Comparison of ENCODE assay signal across 8 cellular contexts in the genomic region with DNA sequence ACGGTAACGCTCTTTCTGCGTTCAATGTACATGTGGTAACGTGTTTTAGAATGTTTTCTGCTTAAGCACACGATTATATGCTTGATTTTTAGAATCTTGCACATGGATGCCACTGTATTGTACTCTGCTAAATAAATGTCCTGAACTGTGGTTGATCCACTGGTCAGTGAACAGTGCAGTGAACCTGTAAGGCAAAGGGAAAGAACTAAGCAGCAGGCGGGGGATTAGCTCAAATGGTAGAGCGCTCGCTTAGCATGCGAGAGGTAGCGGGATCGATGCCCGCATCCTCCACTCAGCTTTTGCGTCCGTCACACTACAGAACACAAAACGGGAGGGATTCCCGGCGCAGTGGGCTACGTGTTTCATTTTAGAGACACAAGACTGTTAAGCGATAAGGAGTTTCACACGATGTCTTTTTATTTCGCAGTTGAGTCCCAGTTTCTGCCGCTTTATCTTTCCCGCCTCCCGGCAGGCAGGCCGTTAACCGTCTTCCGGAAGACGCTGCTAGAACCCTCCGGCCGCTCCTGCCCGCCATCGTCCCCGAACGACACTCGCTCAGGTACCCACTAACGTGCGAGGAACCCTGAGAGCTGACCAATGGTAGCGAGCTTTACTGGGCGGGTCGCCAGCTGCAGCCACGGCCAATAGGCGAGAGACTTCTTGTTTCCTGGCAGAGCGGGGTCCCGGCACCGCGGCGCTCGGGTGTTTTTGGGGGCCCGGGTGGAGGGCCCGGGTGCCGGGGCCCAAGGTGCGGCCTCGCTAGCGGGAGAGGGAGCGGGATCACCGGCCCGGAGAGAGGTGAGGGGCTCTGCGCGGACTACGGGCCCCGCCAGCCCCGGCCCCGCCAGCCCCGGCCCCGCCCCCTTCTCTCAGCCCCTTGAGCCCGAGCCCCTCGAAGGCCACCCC. TPM values are rescaled to one million over a fixed set of nuclear protein-coding genes. Genes with fewer than 3 reads are reported as not detected.
DNase-seq lines count a peak whose midpoint lies in the region; ATAC-seq and TF ChIP-seq lines count a peak whose summit lies in the region.

Gene AGBL5, plus strand, starts transcription at position 673 of the 906 bp plus-strand sequence. CDS start 1,291 bp downstream, outside the sequence.

- no peaks in the 10 kb centered on the region for H3K9me3 Mint-ChIP-seq in T-helper 2 cell treated with Interferon-gamma antibody and Interleukin-4, amounts not matched to agents 5 μg/mL and 100 μg/mL, for 36 hours

- peak within 1 kb of the TSS; percentile 97 for H3K4me3 Mint-ChIP-seq in T-helper 2 cell treated with Interferon-gamma antibody and Interleukin-4, amounts not matched to agents 5 μg/mL and 100 μg/mL, for 36 hours

- H3K4me1 Mint-ChIP-seq in T-helper 2 cell treated with Interferon-gamma antibody and Interleukin-4, amounts not matched to agents 5 μg/mL and 100 μg/mL, for 36 hours (ENCODE audit: low read depth): peaks cover 27% of the 10 kb centered on the region

- H3K27ac Mint-ChIP-seq in T-helper 2 cell treated with Interferon-gamma antibody and Interleukin-4, amounts not matched to agents 5 μg/mL and 100 μg/mL, for 36 hours: peak within 1 kb of the TSS; percentile 100

- under 1% methylated on average over 67 of the region's 67 CpGs for WGBS in right cardiac atrium

- DNase-seq in NCI-H2029 (lab: John Stamatoyannopoulos, UW) (peak; percentile 87), anterior cingulate cortex (lab: John Stamatoyannopoulos, UW) (peak; percentile 55 to 96 (median 89)), right cardiac atrium (peak; percentile 95 to 98 (median 98)), pulmonary artery endothelial cell (ENCODE audit: low read depth, low spot score) (peak; percentile 57), uterus (peak; percentile 96 to 98)
- peak; percentile 94 for DNase-seq in T-helper 2 cell treated with Interferon-gamma antibody and Interleukin-4, amounts not matched to agents 5 μg/mL and 100 μg/mL, for 36 hours (ENCODE audit: low spot score)

- no peak for TF ChIP-seq CTCF in uterus (IDR thresholded peaks at IDR 0.05)

- peaks cover 7% of the 10 kb centered on the region for H3K27me3 Mint-ChIP-seq in T-helper 2 cell treated with Interferon-gamma antibody and Interleukin-4, amounts not matched to agents 5 μg/mL and 100 μg/mL, for 36 hours (ENCODE audit: low read depth)

- TF ChIP-seq POLR2A in uterus (IDR thresholded peaks at IDR 0.05): peak; percentile 63 to 72

- no peaks in the 10 kb centered on the region for H3K27me3 ChIP-seq in right cardiac atrium (ENCODE audit: control insufficient read depth, insufficient read depth)
- H3K27me3 ChIP-seq in uterus: no peaks in the 10 kb centered on the region

- no peaks in the 10 kb centered on the region for H3K36me3 ChIP-seq in uterus

- no peaks in the 10 kb centered on the region for H3K4me1 ChIP-seq in right cardiac atrium (ENCODE audit: control insufficient read depth, insufficient read depth, low read length)
- H3K4me1 ChIP-seq in uterus: peaks cover 0 to 3% of the 10 kb centered on the region in 2 donors

- ATAC-seq in GM18508 (IDR thresholded peaks at IDR 0.05; ENCODE audit: insufficient read depth, unreplicated experiment) (peak; percentile 36), HG02981 (IDR thresholded peaks at IDR 0.05; ENCODE audit: unreplicated experiment) (peak; percentile 70), right cardiac atrium (peak; percentile 88 to 90)

- intact Hi-C loops in right cardiac atrium (cut with DNase I) (loop anchor here in 1 of 4 donors (5.0 kb wide), 1 partner anchor 36 kb away; the partner anchor contains the start of gene KHK), uterus (cut with DNase I; ENCODE audit: low total_unique reads) (loop anchor here (2.0 kb wide), 1 partner anchor 28 kb away; the partner anchor contains the start of gene EMILIN1)

- H3K9me3 ChIP-seq in right cardiac atrium (ENCODE audit: control insufficient read depth, low read length) (no peaks in the 10 kb centered on the region), uterus (no peaks in the 10 kb centered on the region)

- H3K36me3 Mint-ChIP-seq in T-helper 2 cell treated with Interferon-gamma antibody and Interleukin-4, amounts not matched to agents 5 μg/mL and 100 μg/mL, for 36 hours (ENCODE audit: low read depth): peaks cover 27% of the 10 kb centered on the region

- H3K4me3 ChIP-seq in right cardiac atrium (ENCODE audit: low read length) (peak within 1 kb of the TSS; percentile 80), uterus (peak within 1 kb of the TSS; percentile 75 to 96)

- H3K27ac ChIP-seq in right cardiac atrium (ENCODE audit: low read length) (peak within 1 kb of the TSS; percentile 87), uterus (peak within 1 kb of the TSS; percentile 94 to 100)

RNA-seq across cellular contexts. Expression of gene AGBL5, which starts in this region (rescaled TPM):
- total RNA-seq in right cardiac atrium: 10 to 100 TPM; 10.8 to 12.4 (median 11.4) TPM
- 5.9 TPM for polyA plus RNA-seq in right cardiac atrium
- 18.8 and 24.3 TPM in 2 replicates for total RNA-seq in pulmonary artery endothelial cell
- total RNA-seq in uterus: 10 to 100 TPM in 2 of 4 donors, 1 to 10 TPM in 1, under 1 TPM in 1; 0.77 to 26.2 (median 10.8) TPM

Comparison
In these comparisons a context has a peak if more than half of its experiments do, and no peak if none do; other contexts are left out.
1. Peak in every context shown above with its lines: DNase-seq, ATAC-seq, H3K4me3 ChIP-seq and H3K27ac ChIP-seq.
2. ATAC-seq: peak in every context shown above with its lines; median percentile 89 in right cardiac atrium; 70 in HG02981; 36 in GM18508.